Comparison of ENCODE assay signal across 9 cellular contexts in the genomic region with DNA sequence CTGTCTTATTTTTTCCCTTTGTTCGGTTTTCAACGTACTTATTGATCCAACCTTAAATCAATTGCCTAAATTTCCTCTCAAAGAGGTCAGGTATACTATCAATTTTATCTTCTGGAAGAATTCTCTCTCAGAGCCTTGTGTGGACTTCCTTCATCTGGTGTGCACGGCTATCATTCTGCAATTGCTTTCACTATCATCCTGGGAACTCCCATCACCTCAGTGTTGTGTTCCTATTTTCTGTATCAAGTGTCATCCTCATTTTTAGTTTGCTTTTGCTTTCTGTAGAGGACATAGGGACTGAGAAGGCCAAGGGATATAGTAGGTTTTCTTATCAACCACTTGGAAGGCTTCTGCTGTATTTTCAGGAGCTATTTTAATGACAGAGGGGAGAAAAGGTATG. TPM values are rescaled to one million over a fixed set of nuclear protein-coding genes. Genes with fewer than 3 reads are reported as not detected.
A peak's percentile ranks its signal among the peaks of the same experiment; 100 is the strongest.
DNase-seq lines count a peak whose midpoint lies in the region; ATAC-seq and TF ChIP-seq lines count a peak whose summit lies in the region.
"Had no signal": no experiment of that assay in that cellular context is flagged by ENCODE, and none has a peak within 500 bp of the region (broad histone marks: within the 10 kb centered on the region; RNA-seq: fewer than 3 reads in every experiment).

No MANE protein-coding gene starts in this region.

- DNase-seq in CD1c-positive myeloid dendritic cell (ENCODE audit: extremely low spot score) (peak; percentile 27), mammary epithelial cell (no peak), natural killer cell (no peak), ureter (ENCODE audit: low spot score) (no peak), mucosa of gallbladder (ENCODE audit: low spot score) (no peak), NCI-H146 (lab: John Stamatoyannopoulos, UW) (no peak), NCI-H748 treated with DMSO at 0.1 percent for 48 hours (lab: John Stamatoyannopoulos, UW) (no peak)
- DNase-seq: NCI-H510A treated with DMSO at 0.1 percent for 48 hours had no signal

- WGBS in mammary epithelial cell (ENCODE audit: low coverage, missing lambda C conversion rate), result 100% methylated on average over 3 of the region's 3 CpGs

- peaks cover 38% of the 10 kb centered on the region for H3K4me1 ChIP-seq in mammary epithelial cell (ENCODE audit: insufficient read depth, low read length)

- peak; percentile 61 for ATAC-seq in HG03108 (IDR thresholded peaks at IDR 0.05; ENCODE audit: unreplicated experiment)
- peak; percentile 66 to 84 (median 77) for ATAC-seq in natural killer cell

- no peak overlapping the region for H3K4me2 ChIP-seq in mammary epithelial cell (ENCODE audit: insufficient read depth, low read depth, low read length)

- no peak overlapping the region for H3K9ac ChIP-seq in mammary epithelial cell (ENCODE audit: insufficient read depth, low read length)

- in situ Hi-C loops in mammary epithelial cell (cut with MboI; ENCODE audit: low sequenced_read_pairs in 2 of 2), result no loop called here

- H3K4me3 Mint-ChIP-seq in natural killer cell, result peak overlapping the region; percentile 85

- H3K9me3 ChIP-seq in mammary epithelial cell (replicated peaks; ENCODE audit: insufficient read depth, low read length), result no peaks in the 10 kb centered on the region

- H3K27ac ChIP-seq in mammary epithelial cell (ENCODE audit: insufficient read depth, low read depth, low read length), result peak overlapping the region; percentile 25

- H3K27me3 Mint-ChIP-seq in natural killer cell (ENCODE audit: low read depth in 2 of 2), result no peaks in the 10 kb centered on the region

- no peaks in the 10 kb centered on the region for H3K27me3 ChIP-seq in mammary epithelial cell (ENCODE audit: insufficient read depth, low read length)

- BruUV-seq in mammary epithelial cell (replicated peaks; lab: Mats Ljungman, UMichigan), result no TSS peak

- intact Hi-C loops in mammary epithelial cell (cut with micrococcal nuclease), result loop anchor here (5.0 kb wide), 1 partner anchor 39 kb away; no protein-coding TSS in a partner anchor
- intact Hi-C loops in natural killer cell (cut with micrococcal nuclease), result loop anchor here (1.0 to 5.0 kb wide), 2 partner anchors 10 to 431 kb away; partner anchors contain the start of gene TRAF1

- no peaks in the 10 kb centered on the region for H3K36me3 Mint-ChIP-seq in natural killer cell

- H3K9me3 Mint-ChIP-seq in natural killer cell, result peaks cover 0 to under 1% of the 10 kb centered on the region in 2 donors

- H3K36me3 ChIP-seq in mammary epithelial cell (ENCODE audit: insufficient read depth, low read length), result peaks cover 5% of the 10 kb centered on the region

- CTCF ChIA-PET in mammary epithelial cell (lab: Charles Lee; ENCODE audit: low non-redundant PET), result no interaction called here

- dilution Hi-C loops in mammary epithelial cell (cut with HindIII; ENCODE audit: low sequenced_read_pairs), result no loop called here

- no peak for TF ChIP-seq CTCF in mammary epithelial cell (conservative IDR thresholded peaks at IDR 0.05 in 1 of 2, IDR thresholded peaks at IDR 0.05 in 1 of 2; ENCODE audit: extremely low read depth in 1 of 2, insufficient read depth in 1 of 2, low read depth in 1 of 2, low read length in 2 of 2)
- TF ChIP-seq CTCF in natural killer cell (IDR thresholded peaks at IDR 0.05), result no peak

- H3K79me2 ChIP-seq in mammary epithelial cell (ENCODE audit: insufficient read depth, low read length), result peaks cover 53% of the 10 kb centered on the region

- H3K4me3 ChIP-seq in mammary epithelial cell (replicated peaks in 1 of 3; ENCODE audit: insufficient read depth in 1 of 3, low read depth in 2 of 3, low read length in 3 of 3), result no peak overlapping the region

- H2AFZ ChIP-seq in mammary epithelial cell (ENCODE audit: low read depth, low read length), result no peak overlapping the region

- H3K27ac Mint-ChIP-seq in natural killer cell, result peak overlapping the region; percentile 93 to 94

- peaks cover 80 to 87% of the 10 kb centered on the region in 2 donors for H3K4me1 Mint-ChIP-seq in natural killer cell

- H4K20me1 ChIP-seq in mammary epithelial cell (ENCODE audit: insufficient read depth, low read length), result no peaks in the 10 kb centered on the region

RNA-seq across cellular contexts. Expression of gene STOM, which starts 11.3 kb away (rescaled TPM):
- total RNA-seq in mammary epithelial cell, result 100 to 1,000 TPM in 1 of 2 donors, 10 to 100 TPM in 1; 80.3 to 124 TPM
- polyA plus RNA-seq in mammary epithelial cell, result 71.7 TPM
- 41.9 TPM for polyA minus RNA-seq in mammary epithelial cell
- 100 to 1,000 TPM; 185 to 241 (median 189) TPM for total RNA-seq in natural killer cell
- total RNA-seq in ureter, result 191 TPM
- total RNA-seq in mucosa of gallbladder, result 259 TPM
